ENCODE assay signal across 30 cellular contexts in genomic region chr7:111678281-111678680, GRCh38.
DNase-seq lines count a peak whose midpoint lies in the region; TF ChIP-seq lines count a peak whose summit lies in the region.
"Had no signal": no experiment of that assay in that cellular context is flagged by ENCODE, and none has a peak within 500 bp of the region (broad histone marks: within the 10 kb centered on the region; RNA-seq: fewer than 3 reads in every experiment).

No MANE protein-coding gene starts in this region.

- no peaks in the 10 kb centered on the region for H3K27me3 ChIP-seq in breast epithelium
- no peaks in the 10 kb centered on the region for H3K27me3 ChIP-seq in brain microvascular endothelial cell (replicated peaks)
- no peaks in the 10 kb centered on the region for H3K27me3 ChIP-seq in prostate gland (replicated peaks; ENCODE audit: insufficient read depth)
- H3K27me3 ChIP-seq: sigmoid colon, SJCRH30, vagina had no signal

- H3K27me3 Mint-ChIP-seq in MCF 10A (ENCODE audit: insufficient read depth, unreplicated experiment): peaks cover 25% of the 10 kb centered on the region
- H3K27me3 Mint-ChIP-seq: activated naive CD4-positive, alpha-beta T cell treated with anti-CD3 and anti-CD28 coated beads, Interleukin-2, amount 10 ng/mL, durations not matched to agents 7 days and 5 days had no signal

- H3K4me3 ChIP-seq in breast epithelium (no peak overlapping the region), brain microvascular endothelial cell (ENCODE audit: low read depth, low read length) (no peak overlapping the region), prostate gland (no peak overlapping the region)
- H3K4me3 ChIP-seq: GM23338, heart left ventricle, sigmoid colon, SJCRH30, vagina had no signal

- no peak for TF ChIP-seq POLR2A in breast epithelium (IDR thresholded peaks at IDR 0.05)
- no peak for TF ChIP-seq POLR2A in prostate gland (IDR thresholded peaks at IDR 0.05)

- WGBS in prostate gland: 28% methylated on average over 3 of the region's 3 CpGs

- H3K4me1 ChIP-seq in breast epithelium: no peaks in the 10 kb centered on the region
- H3K4me1 ChIP-seq in prostate gland (replicated peaks): no peaks in the 10 kb centered on the region
- H3K4me1 ChIP-seq: heart left ventricle, sigmoid colon, vagina had no signal

- H3K9me3 ChIP-seq in breast epithelium: no peaks in the 10 kb centered on the region
- H3K9me3 ChIP-seq in prostate gland: no peaks in the 10 kb centered on the region
- H3K9me3 ChIP-seq: heart left ventricle, sigmoid colon, SJCRH30, vagina had no signal

- in situ Hi-C loops in brain microvascular endothelial cell (cut with HindIII; ENCODE audit: low pct_ligation_motif_present, low sequenced_read_pairs): no loop called here

- H3K36me3 ChIP-seq in breast epithelium: no peaks in the 10 kb centered on the region
- no peaks in the 10 kb centered on the region for H3K36me3 ChIP-seq in brain microvascular endothelial cell (replicated peaks)
- H3K36me3 ChIP-seq in prostate gland: no peaks in the 10 kb centered on the region
- H3K36me3 ChIP-seq: heart left ventricle, sigmoid colon, SJCRH30, vagina had no signal

- intact Hi-C loops in MCF 10A (cut with micrococcal nuclease) (no loop called here), breast epithelium (cut with DNase I; ENCODE audit: low total_unique reads) (no loop called here), prostate gland (cut with DNase I) (no loop called here)

- no peak overlapping the region for H3K27ac ChIP-seq in breast epithelium
- H3K27ac ChIP-seq in brain microvascular endothelial cell: no peak overlapping the region
- H3K27ac ChIP-seq in prostate gland: no peak overlapping the region
- H3K27ac ChIP-seq: 22Rv1, heart left ventricle, sigmoid colon, SJCRH30, vagina had no signal

- no peak overlapping the region for H3K4me3 Mint-ChIP-seq in MCF 10A (ENCODE audit: unreplicated experiment)
- H3K4me3 Mint-ChIP-seq: activated CD4-positive, alpha-beta memory T cell treated with anti-CD3 and anti-CD28 coated beads, Interleukin-2, amount 10 ng/mL, durations not matched to agents 7 days and 5 days; activated naive CD4-positive, alpha-beta T cell treated with anti-CD3 and anti-CD28 coated beads, Interleukin-2, amount 10 ng/mL, durations not matched to agents 7 days and 5 days; central memory CD8-positive, alpha-beta T cell; GM23338; IgD-negative memory B cell; neural crest cell; T-cell had no signal

- DNase-seq in MCF 10A (ENCODE audit: unreplicated experiment): peak; percentile 58
- no peak for DNase-seq in breast epithelium (ENCODE audit: low spot score in 2 of 2)
- DNase-seq in brain microvascular endothelial cell: peak; percentile 34
- DNase-seq in fibroblast of the conjunctiva (ENCODE audit: low read depth): peak; percentile 12
- DNase-seq in prostate gland (ENCODE audit: low spot score): no peak
- DNase-seq in DMS153 treated with DMSO at 0.1 percent for 48 hours (lab: John Stamatoyannopoulos, UW; ENCODE audit: unreplicated experiment): no peak
- DNase-seq in SIG-M5 treated with dmso at 0.1 percent for 504 hours (lab: John Stamatoyannopoulos, UW; ENCODE audit: unreplicated experiment): no peak
- no peak for DNase-seq in NCI-H526 treated with DMSO at 0.1 percent for 48 hours (lab: John Stamatoyannopoulos, UW)
- DNase-seq: activated CD4-positive, alpha-beta memory T cell treated with anti-CD3 and anti-CD28 coated beads, Interleukin-2, amount 10 ng/mL, durations not matched to agents 7 days and 5 days; activated CD8-positive, alpha-beta memory T cell treated with anti-CD3 and anti-CD28 coated beads, Interleukin-2, amount 50 U/mL, for 48 hours; activated naive CD4-positive, alpha-beta T cell treated with anti-CD3 and anti-CD28 coated beads, Interleukin-2, amount 10 ng/mL, durations not matched to agents 7 days and 5 days; amygdala; Calu3; dermis blood vessel endothelial cell; heart left ventricle; kidney glomerular epithelial cell; NCI-H1105; NCI-H187 treated with DMSO at 0.1 percent for 48 hours; NCI-H526; posterior cingulate gyrus; sigmoid colon; SJCRH30; stimulated activated naive CD4-positive, alpha-beta T cell treated with Interleukin-2 at 50 U/mL for 16 hours; T-cell had no signal

- CTCF ChIA-PET in MCF 10A (lab: Yijun Ruan, JAX): interaction anchor here (0.6 to 1.5 kb wide), 4 partner anchors 10 to 100 kb away, joined by 3 to 7 read pairs (median 4); no protein-coding TSS in a partner anchor

- H3K4me1 Mint-ChIP-seq in MCF 10A (ENCODE audit: insufficient read depth, unreplicated experiment): peaks cover 11% of the 10 kb centered on the region
- H3K4me1 Mint-ChIP-seq: activated CD4-positive, alpha-beta memory T cell treated with anti-CD3 and anti-CD28 coated beads, Interleukin-2, amount 10 ng/mL, durations not matched to agents 7 days and 5 days; activated naive CD4-positive, alpha-beta T cell treated with anti-CD3 and anti-CD28 coated beads, Interleukin-2, amount 10 ng/mL, durations not matched to agents 7 days and 5 days; central memory CD8-positive, alpha-beta T cell; IgD-negative memory B cell; neural crest cell; T-cell had no signal

- BruUV-seq in MCF 10A (replicated peaks; lab: Mats Ljungman, UMichigan): no TSS peak

- TF ChIP-seq CTCF in MCF 10A (IDR thresholded peaks at IDR 0.05; ENCODE audit: unreplicated experiment) (no peak), breast epithelium (IDR thresholded peaks at IDR 0.05) (no peak), brain microvascular endothelial cell (IDR thresholded peaks at IDR 0.05; ENCODE audit: low read depth, low read length, missing control alignments) (no peak), prostate gland (IDR thresholded peaks at IDR 0.05) (no peak)

- H3K9me3 Mint-ChIP-seq in MCF 10A (ENCODE audit: unreplicated experiment): no peaks in the 10 kb centered on the region
- H3K9me3 Mint-ChIP-seq: activated CD4-positive, alpha-beta memory T cell treated with anti-CD3 and anti-CD28 coated beads, Interleukin-2, amount 10 ng/mL, durations not matched to agents 7 days and 5 days; activated naive CD4-positive, alpha-beta T cell treated with anti-CD3 and anti-CD28 coated beads, Interleukin-2, amount 10 ng/mL, durations not matched to agents 7 days and 5 days; central memory CD8-positive, alpha-beta T cell; GM23338; IgD-negative memory B cell; neural crest cell; T-cell had no signal

- POLR2A ChIA-PET in MCF 10A (lab: Yijun Ruan, JAX): interaction anchor here (0.7 to 1.4 kb wide), 2 partner anchors 15 to 116 kb away, joined by 3 to 5 read pairs; partner anchors contain the start of gene IMMP2L

- no peak overlapping the region for H3K27ac Mint-ChIP-seq in MCF 10A (ENCODE audit: low read depth, unreplicated experiment)
- H3K27ac Mint-ChIP-seq: activated CD4-positive, alpha-beta memory T cell treated with anti-CD3 and anti-CD28 coated beads, Interleukin-2, amount 10 ng/mL, durations not matched to agents 7 days and 5 days; activated naive CD4-positive, alpha-beta T cell treated with anti-CD3 and anti-CD28 coated beads, Interleukin-2, amount 10 ng/mL, durations not matched to agents 7 days and 5 days; GM23338; IgD-negative memory B cell; T-cell had no signal

- H3K36me3 Mint-ChIP-seq in MCF 10A (ENCODE audit: insufficient read depth, unreplicated experiment): no peaks in the 10 kb centered on the region
- H3K36me3 Mint-ChIP-seq: activated naive CD4-positive, alpha-beta T cell treated with anti-CD3 and anti-CD28 coated beads, Interleukin-2, amount 10 ng/mL, durations not matched to agents 7 days and 5 days; IgD-negative memory B cell; T-cell had no signal

Comparison
In these comparisons a context has a peak if more than half of its experiments do, and no peak if none do; other contexts are left out.
1. DNase-seq: peak in MCF 10A (single experiment), brain microvascular endothelial cell (single experiment) and fibroblast of the conjunctiva (single experiment); none in breast epithelium (0 of 2), prostate gland (single experiment), DMS153 treated with DMSO at 0.1 percent for 48 hours (single experiment), SIG-M5 treated with dmso at 0.1 percent for 504 hours (single experiment) and NCI-H526 treated with DMSO at 0.1 percent for 48 hours (single experiment).